11 cellular contexts compared by ENCODE assay signal in genomic region chr5:94422819-94423218, GRCh38.
DNase-seq lines count a peak whose midpoint lies in the region; FAIRE-seq and TF ChIP-seq lines count a peak whose summit lies in the region.
"Had no signal": no experiment of that assay in that cellular context is flagged by ENCODE, and none has a peak within 500 bp of the region (broad histone marks: within the 10 kb centered on the region; RNA-seq: fewer than 3 reads in every experiment).

No MANE protein-coding gene starts in this region.

- no peak overlapping the region for H3K18ac ChIP-seq in H1 (ENCODE audit: extremely low read depth, low read length)

- H2BK5ac ChIP-seq in H1 (ENCODE audit: low read depth, low read length): no peak overlapping the region

- no peak overlapping the region for H2BK120ac ChIP-seq in H1 (replicated peaks; ENCODE audit: low read depth, low read length)

- no peaks in the 10 kb centered on the region for H3K36me3 Mint-ChIP-seq in neural progenitor cell

- H3K79me2 ChIP-seq in H1 (ENCODE audit: control insufficient read depth in 1 of 2, insufficient read depth in 2 of 2, low read length in 2 of 2): no peaks in the 10 kb centered on the region
- H3K79me2 ChIP-seq in neural progenitor cell (ENCODE audit: low read depth): no peaks in the 10 kb centered on the region

- H4K5ac ChIP-seq in H1 (ENCODE audit: insufficient read length, low read depth, low read length): no peak overlapping the region

- H3K27ac Mint-ChIP-seq in neural progenitor cell: no peak overlapping the region

- no peak overlapping the region for H3K4me3 Mint-ChIP-seq in neural progenitor cell

- CTCF ChIA-PET in H1 (lab: Charles Lee; ENCODE audit: partially characterized antibody): no interaction called here

- H3K4ac ChIP-seq in H1 (replicated peaks; ENCODE audit: insufficient read length, low read depth, low read length): no peak overlapping the region

- no peak overlapping the region for H3K56ac ChIP-seq in H1 (replicated peaks; ENCODE audit: insufficient read length, low read depth, low read length)

- no peaks in the 10 kb centered on the region for H3K79me1 ChIP-seq in H1 (ENCODE audit: low read depth, low read length)

- 84% methylated on average over 3 of the region's 3 CpGs; no CpG with 5 or more reads in 1 of the 2 experiments for WGBS in H1 (ENCODE audit: extremely low coverage in 1 of 2, insufficient coverage in 1 of 2, insufficient read length in 1 of 2, insufficient replicate concordance in 2 of 2, low coverage in 1 of 2, low lambda C conversion rate in 2 of 2, missing lambda C conversion rate in 1 of 2), 2 experiments

- no peak overlapping the region for H3K27ac ChIP-seq in H1 (ENCODE audit: low read depth, low read length)
- H3K27ac ChIP-seq in neural progenitor cell: peak overlapping the region; percentile 72
- H3K27ac ChIP-seq: transverse colon had no signal

- POLR2A ChIA-PET in H1 (lab: Charles Lee; ENCODE audit: partially characterized antibody): interaction anchor here (1.1 kb wide), 1 partner anchor 67 kb away, joined by 3 read pairs; no protein-coding TSS in a partner anchor

- no peak overlapping the region for H2BK15ac ChIP-seq in H1 (ENCODE audit: low read length)

- H3K23me2 ChIP-seq in H1 (ENCODE audit: low read depth, low read length): no peaks in the 10 kb centered on the region

- H3K27me3 Mint-ChIP-seq in neural progenitor cell (ENCODE audit: insufficient read depth, low read depth): no peaks in the 10 kb centered on the region

- H3K23ac ChIP-seq in H1 (ENCODE audit: insufficient read length): no peak overlapping the region

- no peak overlapping the region for H2AK5ac ChIP-seq in H1 (ENCODE audit: low read depth, low read length)

- DNase-seq in NCI-H1417 (lab: John Stamatoyannopoulos, UW) (peak in 2 of 3 experiments; percentile 2 to 6), NCI-H1417 treated with DMSO at 0.1 percent for 48 hours (lab: John Stamatoyannopoulos, UW) (no peak), NCI-H2107 (lab: John Stamatoyannopoulos, UW) (peak; percentile 25), H1 (ENCODE audit: low read depth in 1 of 2, low spot score in 2 of 2) (no peak), neural progenitor cell (ENCODE audit: low spot score) (peak; percentile 30), D341Med (ENCODE audit: low spot score) (no peak)
- DNase-seq in activated CD4-positive, alpha-beta T cell treated with anti-CD3 and anti-CD28 coated beads for 48 hours: no peak
- no peak for DNase-seq in activated CD4-positive, alpha-beta T cell treated with anti-CD3 and anti-CD28 coated beads, Interleukin-2, amount 50 U/mL, for 1 hour
- DNase-seq: NCI-H526 treated with DMSO at 0.1 percent for 48 hours, T-helper 9 cell, transverse colon had no signal

- H2BK20ac ChIP-seq in H1 (ENCODE audit: low read length): no peak overlapping the region

- H3K4me3 ChIP-seq in H1 (ENCODE audit: extremely low read depth in 1 of 4, insufficient read depth in 2 of 4, low read depth in 3 of 4, low read length in 4 of 4) (no peak overlapping the region), neural progenitor cell (no peak overlapping the region)
- H3K4me3 ChIP-seq: transverse colon had no signal

- no peak overlapping the region for H2BK12ac ChIP-seq in H1 (ENCODE audit: low read depth, low read length)

- FAIRE-seq in H1 (lab: Jason Lieb, UNC): no peak

- no peaks in the 10 kb centered on the region for H3K9me3 ChIP-seq in H1 (ENCODE audit: insufficient read depth in 2 of 2, low read depth in 1 of 2, low read length in 1 of 2)
- H3K9me3 ChIP-seq in neural progenitor cell (ENCODE audit: low read depth): no peaks in the 10 kb centered on the region
- H3K9me3 ChIP-seq: transverse colon had no signal

- H3K4me1 ChIP-seq in H1 (replicated peaks in 1 of 4; ENCODE audit: control insufficient read depth in 3 of 4, insufficient read depth in 4 of 4, low read length in 3 of 4) (no peaks in the 10 kb centered on the region; a peak in 1 of 7 replicates), neural progenitor cell (peaks cover 18% of the 10 kb centered on the region)
- H3K4me1 ChIP-seq: transverse colon had no signal

- no peak for TF ChIP-seq CTCF in H1 (IDR thresholded peaks at IDR 0.05; ENCODE audit: control extremely low read depth in 1 of 3, insufficient read depth in 1 of 3, low read depth in 1 of 3, low read length in 3 of 3)
- TF ChIP-seq CTCF in neural progenitor cell (IDR thresholded peaks at IDR 0.05): no peak

- no peak for TF ChIP-seq EP300 in H1 (IDR thresholded peaks at IDR 0.05; ENCODE audit: borderline replicate concordance in 1 of 2, low read depth in 2 of 2, low read length in 2 of 2)

- H2AFZ ChIP-seq in H1 (ENCODE audit: low read length): 0 out of 2 replicates have a peak overlapping the region, but pooled peaks have one; percentile 48
- no peak overlapping the region for H2AFZ ChIP-seq in neural progenitor cell (replicated peaks)

- H3K36me3 ChIP-seq in H1 (ENCODE audit: control insufficient read depth in 2 of 4, insufficient read depth in 4 of 4, low read length in 3 of 4) (no peaks in the 10 kb centered on the region), neural progenitor cell (no peaks in the 10 kb centered on the region)
- H3K36me3 ChIP-seq: transverse colon had no signal

- TF ChIP-seq RAD21 in H1 (IDR thresholded peaks at IDR 0.05 in 1 of 2, conservative IDR thresholded peaks at IDR 0.05 in 1 of 2; ENCODE audit: low read depth in 2 of 2, low read length in 2 of 2): no peak

- no peak overlapping the region for H3K9ac ChIP-seq in H1 (replicated peaks in 1 of 4; ENCODE audit: extremely low read depth in 1 of 4, low read depth in 3 of 4, low read length in 3 of 4)
- no peak overlapping the region for H3K9ac ChIP-seq in neural progenitor cell

- peaks cover 2% of the 10 kb centered on the region for H3K9me3 Mint-ChIP-seq in neural progenitor cell

- no peak overlapping the region for H4K91ac ChIP-seq in H1 (replicated peaks; ENCODE audit: insufficient read length, low read length)

- no peaks in the 10 kb centered on the region for H3K27me3 ChIP-seq in H1 (replicated peaks in 1 of 4; ENCODE audit: control insufficient read depth in 3 of 4, extremely low read depth in 1 of 4, insufficient read depth in 3 of 4, low read length in 3 of 4)
- no peaks in the 10 kb centered on the region for H3K27me3 ChIP-seq in neural progenitor cell
- H3K27me3 ChIP-seq: transverse colon had no signal

- no peak overlapping the region for H3K14ac ChIP-seq in H1 (ENCODE audit: insufficient read length)

- no peak overlapping the region for H4K8ac ChIP-seq in H1 (ENCODE audit: extremely low read depth, insufficient read depth, low read length)

- peaks cover 14% of the 10 kb centered on the region for H3F3A ChIP-seq in neural progenitor cell (ENCODE audit: low read depth)

- H4K20me1 ChIP-seq in H1 (replicated peaks in 1 of 2; ENCODE audit: control insufficient read depth in 1 of 2, insufficient read depth in 2 of 2, low read length in 2 of 2): no peaks in the 10 kb centered on the region
- no peaks in the 10 kb centered on the region for H4K20me1 ChIP-seq in neural progenitor cell (ENCODE audit: low read depth)

- TF ChIP-seq POLR2A in H1 (IDR thresholded peaks at IDR 0.05; ENCODE audit: control extremely low read depth in 1 of 2, low read depth in 2 of 2, low read length in 2 of 2): no peak

- no peak overlapping the region for H3K4me2 ChIP-seq in H1 (ENCODE audit: insufficient read depth in 1 of 2, low read depth in 2 of 2, low read length in 2 of 2)
- peak overlapping the region; percentile 7 for H3K4me2 ChIP-seq in neural progenitor cell

- no peaks in the 10 kb centered on the region for H3K4me1 Mint-ChIP-seq in neural progenitor cell

TF ChIP-seq in H1, 55 proteins besides CTCF, POLR2A, EP300 and RAD21 (continues in another document):
- TF ChIP-seq E2F6 (IDR thresholded peaks at IDR 0.05) (no peak), CHD2 (IDR thresholded peaks at IDR 0.05; ENCODE audit: low read length) (no peak), HDAC2 (IDR thresholded peaks at IDR 0.05; ENCODE audit: borderline replicate concordance in 1 of 2, low read depth in 2 of 2, low read length in 2 of 2) (no peak), USF2 (IDR thresholded peaks at IDR 0.05; ENCODE audit: low read length) (no peak), CREB1 (IDR thresholded peaks at IDR 0.05) (no peak), SRF (IDR thresholded peaks at IDR 0.05; ENCODE audit: low read depth, low read length) (no peak)

Comparison
In these comparisons a context has a peak if more than half of its experiments do, and no peak if none do; other contexts are left out.
1. DNase-seq: peak in NCI-H1417 (2 of 3), NCI-H2107 (single experiment) and neural progenitor cell (single experiment); none in NCI-H1417 treated with DMSO at 0.1 percent for 48 hours (single experiment), H1 (0 of 2), activated CD4-positive, alpha-beta T cell treated with anti-CD3 and anti-CD28 coated beads for 48 hours (single experiment), activated CD4-positive, alpha-beta T cell treated with anti-CD3 and anti-CD28 coated beads, Interleukin-2, amount 50 U/mL, for 1 hour (single experiment) and D341Med (single experiment).